In genomic region chr6:90124904-90125510, GRCh38 we compare ENCODE assay signal across 16 cellular contexts.
"Had no signal": no experiment of that assay in that cellular context is flagged by ENCODE, and none has a peak within 500 bp of the region (broad histone marks: within the 10 kb centered on the region; RNA-seq: fewer than 3 reads in every experiment).

No MANE protein-coding gene starts in this region.

- H3K27ac Mint-ChIP-seq: activated T-helper 17 cell treated with anti-CD3 and anti-CD28 coated beads, Interleukin-2, amount 50 U/mL, for 72 hours; dendritic cell treated with granulocyte-macrophage colony-stimulating factor and Interleukin-4, amounts not matched to agents 40 ng/mL and 50 ng/mL, for 4 days had no signal

- H3K36me3 ChIP-seq: brain microvascular endothelial cell, neutrophil, right atrium auricular region had no signal

- H3K4me3 ChIP-seq: right atrium auricular region had no signal

- DNase-seq: activated CD8-positive, alpha-beta memory T cell treated with anti-CD3 and anti-CD28 coated beads, Interleukin-2, amount 50 U/mL, for 4 hours; activated CD8-positive, alpha-beta T cell treated with anti-CD3 and anti-CD28 coated beads for 36 hours; activated naive CD4-positive, alpha-beta T cell treated with anti-CD3 and anti-CD28 coated beads, Interleukin-2, amount 10 ng/mL, durations not matched to agents 7 days and 5 days; amygdala; brain microvascular endothelial cell; hypothalamus; kidney glomerular epithelial cell; midbrain; posterior cingulate gyrus; small intestine; T-helper 9 cell; trophoblast cell had no signal

- ATAC-seq: activated CD8-positive, alpha-beta T cell treated with anti-CD3 and anti-CD28 coated beads for 36 hours; activated T-helper 17 cell treated with anti-CD3 and anti-CD28 coated beads, Interleukin-2, amount 50 U/mL, for 72 hours had no signal

- H3K27me3 Mint-ChIP-seq: activated CD8-positive, alpha-beta T cell treated with anti-CD3 and anti-CD28 coated beads for 36 hours; activated naive CD4-positive, alpha-beta T cell treated with anti-CD3 and anti-CD28 coated beads, Interleukin-2, amount 10 ng/mL, durations not matched to agents 7 days and 5 days; activated T-helper 17 cell treated with anti-CD3 and anti-CD28 coated beads, Interleukin-2, amount 50 U/mL, for 72 hours; dendritic cell treated with granulocyte-macrophage colony-stimulating factor and Interleukin-4, amounts not matched to agents 40 ng/mL and 50 ng/mL, for 4 days had no signal

- H3K9me3 Mint-ChIP-seq: activated CD8-positive, alpha-beta T cell treated with anti-CD3 and anti-CD28 coated beads for 36 hours; activated T-helper 17 cell treated with anti-CD3 and anti-CD28 coated beads, Interleukin-2, amount 50 U/mL, for 72 hours; dendritic cell treated with granulocyte-macrophage colony-stimulating factor and Interleukin-4, amounts not matched to agents 40 ng/mL and 50 ng/mL, for 4 days had no signal

- H3K27me3 ChIP-seq: brain microvascular endothelial cell, neutrophil, right atrium auricular region had no signal

- H3K27ac ChIP-seq: brain microvascular endothelial cell, neutrophil, right atrium auricular region had no signal

- H3K4me3 Mint-ChIP-seq: activated naive CD4-positive, alpha-beta T cell treated with anti-CD3 and anti-CD28 coated beads, Interleukin-2, amount 10 ng/mL, durations not matched to agents 7 days and 5 days; activated T-helper 17 cell treated with anti-CD3 and anti-CD28 coated beads, Interleukin-2, amount 50 U/mL, for 72 hours; dendritic cell treated with granulocyte-macrophage colony-stimulating factor and Interleukin-4, amounts not matched to agents 40 ng/mL and 50 ng/mL, for 4 days had no signal

- H3K9me3 ChIP-seq: neutrophil, right atrium auricular region had no signal
